1 cellular context compared by ENCODE assay signal in genomic region chr2:223759569-223760430, GRCh38.
TF ChIP-seq lines count a peak whose summit lies in the region.

No MANE protein-coding gene starts in this region.

TF ChIP-seq in GM12878, 131 proteins besides CTCF, POLR2A, EP300 and RAD21:
- TF ChIP-seq, protein P1, sequence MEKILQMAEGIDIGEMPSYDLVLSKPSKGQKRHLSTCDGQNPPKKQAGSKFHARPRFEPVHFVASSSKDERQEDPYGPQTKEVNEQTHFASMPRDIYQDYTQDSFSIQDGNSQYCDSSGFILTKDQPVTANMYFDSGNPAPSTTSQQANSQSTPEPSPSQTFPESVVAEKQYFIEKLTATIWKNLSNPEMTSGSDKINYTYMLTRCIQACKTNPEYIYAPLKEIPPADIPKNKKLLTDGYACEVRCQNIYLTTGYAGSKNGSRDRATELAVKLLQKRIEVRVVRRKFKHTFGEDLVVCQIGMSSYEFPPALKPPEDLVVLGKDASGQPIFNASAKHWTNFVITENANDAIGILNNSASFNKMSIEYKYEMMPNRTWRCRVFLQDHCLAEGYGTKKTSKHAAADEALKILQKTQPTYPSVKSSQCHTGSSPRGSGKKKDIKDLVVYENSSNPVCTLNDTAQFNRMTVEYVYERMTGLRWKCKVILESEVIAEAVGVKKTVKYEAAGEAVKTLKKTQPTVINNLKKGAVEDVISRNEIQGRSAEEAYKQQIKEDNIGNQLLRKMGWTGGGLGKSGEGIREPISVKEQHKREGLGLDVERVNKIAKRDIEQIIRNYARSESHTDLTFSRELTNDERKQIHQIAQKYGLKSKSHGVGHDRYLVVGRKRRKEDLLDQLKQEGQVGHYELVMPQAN (conservative IDR thresholded peaks at IDR 0.05), result no peak
- TF ChIP-seq, protein P2, sequence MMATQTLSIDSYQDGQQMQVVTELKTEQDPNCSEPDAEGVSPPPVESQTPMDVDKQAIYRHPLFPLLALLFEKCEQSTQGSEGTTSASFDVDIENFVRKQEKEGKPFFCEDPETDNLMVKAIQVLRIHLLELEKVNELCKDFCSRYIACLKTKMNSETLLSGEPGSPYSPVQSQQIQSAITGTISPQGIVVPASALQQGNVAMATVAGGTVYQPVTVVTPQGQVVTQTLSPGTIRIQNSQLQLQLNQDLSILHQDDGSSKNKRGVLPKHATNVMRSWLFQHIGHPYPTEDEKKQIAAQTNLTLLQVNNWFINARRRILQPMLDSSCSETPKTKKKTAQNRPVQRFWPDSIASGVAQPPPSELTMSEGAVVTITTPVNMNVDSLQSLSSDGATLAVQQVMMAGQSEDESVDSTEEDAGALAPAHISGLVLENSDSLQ (IDR thresholded peaks at IDR 0.05), result no peak
- no peak for TF ChIP-seq ZNF687 (IDR thresholded peaks at IDR 0.05)
